In the genomic region with DNA sequence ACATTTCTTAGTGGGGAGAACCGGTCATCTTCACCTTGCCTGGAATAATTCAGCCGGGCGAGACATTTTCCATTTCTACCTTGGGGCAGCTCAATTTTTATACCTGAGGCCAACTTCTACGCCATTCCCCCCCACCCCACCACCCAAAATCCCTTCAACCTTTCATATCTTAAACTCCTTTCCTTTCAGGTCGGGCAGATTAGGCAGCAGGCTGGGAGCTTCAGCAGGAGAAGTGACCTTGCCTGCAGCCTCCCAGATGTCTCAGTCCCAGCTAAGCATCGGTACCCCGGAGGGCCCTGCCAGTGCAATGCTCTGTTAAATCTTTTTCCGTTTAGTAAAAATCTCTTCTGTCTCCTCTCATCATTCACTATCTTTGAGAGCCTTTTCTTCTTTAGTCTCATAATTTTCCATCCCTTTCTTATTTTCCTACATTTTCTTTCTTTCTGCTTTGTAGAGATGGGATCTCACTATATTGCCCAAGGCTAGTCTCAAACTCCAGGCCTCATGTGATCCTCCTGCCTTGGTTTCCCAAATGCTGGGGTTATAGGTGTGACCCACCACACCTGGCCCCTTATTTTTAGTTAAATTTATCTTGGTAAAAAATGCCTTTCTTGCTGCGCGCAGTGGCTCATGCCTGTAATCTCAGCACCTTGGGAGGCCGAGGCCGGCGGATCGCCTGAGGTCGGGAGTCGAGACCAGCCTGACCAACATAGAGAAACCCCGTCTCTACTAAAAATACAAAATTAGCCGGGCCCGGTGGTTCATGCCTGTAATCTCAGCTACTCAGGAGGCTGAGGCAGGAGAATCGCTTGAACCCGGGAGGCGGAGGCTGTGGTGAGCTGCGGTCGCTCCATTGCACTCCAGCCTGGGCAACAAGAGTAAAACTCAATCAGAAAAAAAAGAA, we compare ENCODE assay signal across 9 cellular contexts. TPM values are rescaled to one million over a fixed set of nuclear protein-coding genes. Genes with fewer than 3 reads are reported as not detected.
DNase-seq lines count a peak whose midpoint lies in the region; ATAC-seq and TF ChIP-seq lines count a peak whose summit lies in the region.
"Had no signal": no experiment of that assay in that cellular context is flagged by ENCODE, and none has a peak within 500 bp of the region (broad histone marks: within the 10 kb centered on the region; RNA-seq: fewer than 3 reads in every experiment).

No MANE protein-coding gene starts in this region.

- no peaks in the 10 kb centered on the region for H3K9me3 ChIP-seq in CD4-positive, CD25-positive, alpha-beta regulatory T cell (ENCODE audit: control insufficient read depth in 2 of 2, low read length in 2 of 2)
- no peaks in the 10 kb centered on the region for H3K9me3 ChIP-seq in esophagus squamous epithelium
- no peaks in the 10 kb centered on the region for H3K9me3 ChIP-seq in parathyroid adenoma (ENCODE audit: control insufficient read depth, low read length)

- no peak for TF ChIP-seq POLR2A in esophagus squamous epithelium (IDR thresholded peaks at IDR 0.05)

- H3K27ac ChIP-seq in CD4-positive, CD25-positive, alpha-beta regulatory T cell (ENCODE audit: insufficient read depth, low read length, poor library complexity, severe bottlenecking) = peak overlapping the region; percentile 85
- H3K27ac ChIP-seq in KMS-11 = no peak overlapping the region
- H3K27ac ChIP-seq in esophagus squamous epithelium = peak overlapping the region; percentile 74 to 87 (median 82)
- H3K27ac ChIP-seq in parathyroid adenoma = peak overlapping the region; percentile 73

- TF ChIP-seq CTCF in KMS-11 (conservative IDR thresholded peaks at IDR 0.05; ENCODE audit: low read depth, low read length) (no peak), esophagus squamous epithelium (IDR thresholded peaks at IDR 0.05) (no peak), parathyroid adenoma (IDR thresholded peaks at IDR 0.05) (no peak)

- H3K79me2 ChIP-seq in KMS-11 (ENCODE audit: insufficient read depth, low read depth) (no peaks in the 10 kb centered on the region), parathyroid adenoma (no peaks in the 10 kb centered on the region)

- no peak overlapping the region for H3K4me3 Mint-ChIP-seq in CD4-positive, CD25-positive, alpha-beta regulatory T cell
- H3K4me3 Mint-ChIP-seq in stimulated activated naive B cell treated with anti-CD40 and anti-IgM and Interleukin-4, amounts not matched to agents 10 μg/mL and 1 μg/mL and 100 μg/mL, for 72 hours = no peak overlapping the region
- H3K4me3 Mint-ChIP-seq: stimulated activated naive CD8-positive, alpha-beta T cell treated with anti-CD3 and anti-CD28 coated beads, Interleukin-15, Interleukin-2, amounts not matched to agents 100 ng/mL and 50 ng/mL, for 24 hours had no signal

- H3K4me2 ChIP-seq in KMS-11 (peak overlapping the region; percentile 91; the same call in 1 of the 2 replicates), parathyroid adenoma (ENCODE audit: low read length) (peak overlapping the region; percentile 35)

- H3K27ac Mint-ChIP-seq in CD4-positive, CD25-positive, alpha-beta regulatory T cell = no peak overlapping the region
- H3K27ac Mint-ChIP-seq in stimulated activated naive B cell treated with anti-CD40 and anti-IgM and Interleukin-4, amounts not matched to agents 10 μg/mL and 1 μg/mL and 100 μg/mL, for 72 hours = no peak overlapping the region
- H3K27ac Mint-ChIP-seq: stimulated activated naive CD8-positive, alpha-beta T cell treated with anti-CD3 and anti-CD28 coated beads, Interleukin-15, Interleukin-2, amounts not matched to agents 100 ng/mL and 50 ng/mL, for 24 hours had no signal

- ATAC-seq in CD4-positive, CD25-positive, alpha-beta regulatory T cell (ENCODE audit: low read depth in 2 of 2) = no peak
- ATAC-seq in GM19463 (IDR thresholded peaks at IDR 0.05; ENCODE audit: unreplicated experiment) (no peak), HG02852 (IDR thresholded peaks at IDR 0.05; ENCODE audit: unreplicated experiment) (no peak), GM19328 (IDR thresholded peaks at IDR 0.05; ENCODE audit: unreplicated experiment) (no peak)
- ATAC-seq in stimulated activated naive B cell treated with anti-CD40 and anti-IgM and Interleukin-4, amounts not matched to agents 10 μg/mL and 1 μg/mL and 100 μg/mL, for 72 hours (replicated peaks) = no peak

- DNase-seq in CD4-positive, CD25-positive, alpha-beta regulatory T cell = peak in 1 of 3 donors; percentile 19
- no peak for DNase-seq in esophagus squamous epithelium (lab: John Stamatoyannopoulos, UW)
- no peak for DNase-seq in stimulated activated naive B cell treated with anti-CD40 and anti-IgM and Interleukin-4, amounts not matched to agents 10 μg/mL and 1 μg/mL and 100 μg/mL, for 72 hours

- intact Hi-C loops in esophagus squamous epithelium (cut with DNase I) = loop anchor here (10.0 kb wide), 1 partner anchor 60 kb away; no protein-coding TSS in a partner anchor

- H3K4me1 ChIP-seq in CD4-positive, CD25-positive, alpha-beta regulatory T cell (ENCODE audit: control insufficient read depth, insufficient read depth, low read length, poor library complexity, severe bottlenecking) = peaks cover 51% of the 10 kb centered on the region
- H3K4me1 ChIP-seq in KMS-11 (ENCODE audit: low read depth, poor library complexity, severe bottlenecking) = peaks cover 19% of the 10 kb centered on the region
- H3K4me1 ChIP-seq in esophagus squamous epithelium = peaks cover 0 to 27% (median 3%) of the 10 kb centered on the region in 3 donors
- peaks cover 3% of the 10 kb centered on the region for H3K4me1 ChIP-seq in parathyroid adenoma

- peaks cover 17% of the 10 kb centered on the region for H3K36me3 Mint-ChIP-seq in CD4-positive, CD25-positive, alpha-beta regulatory T cell
- peaks cover 15% of the 10 kb centered on the region in 2 donors for H3K36me3 Mint-ChIP-seq in stimulated activated naive B cell treated with anti-CD40 and anti-IgM and Interleukin-4, amounts not matched to agents 10 μg/mL and 1 μg/mL and 100 μg/mL, for 72 hours

- H3K27me3 ChIP-seq in CD4-positive, CD25-positive, alpha-beta regulatory T cell (ENCODE audit: control insufficient read depth, insufficient read depth, low read length) = no peaks in the 10 kb centered on the region
- H3K27me3 ChIP-seq in KMS-11 (ENCODE audit: insufficient read depth, low read depth) (no peaks in the 10 kb centered on the region), esophagus squamous epithelium (no peaks in the 10 kb centered on the region), parathyroid adenoma (ENCODE audit: control insufficient read depth, insufficient read depth, low read length) (no peaks in the 10 kb centered on the region)

- no peak overlapping the region for H3K9ac ChIP-seq in KMS-11
- H3K9ac ChIP-seq in parathyroid adenoma = no peak overlapping the region

- H3K4me1 Mint-ChIP-seq in CD4-positive, CD25-positive, alpha-beta regulatory T cell = peaks cover 12 to 24% (median 18%) of the 10 kb centered on the region in 4 donors
- peaks cover 11 to 23% of the 10 kb centered on the region in 2 donors for H3K4me1 Mint-ChIP-seq in stimulated activated naive B cell treated with anti-CD40 and anti-IgM and Interleukin-4, amounts not matched to agents 10 μg/mL and 1 μg/mL and 100 μg/mL, for 72 hours

- H3K36me3 ChIP-seq in CD4-positive, CD25-positive, alpha-beta regulatory T cell (ENCODE audit: control insufficient read depth, insufficient read depth, low read length) = peaks cover 43% of the 10 kb centered on the region
- H3K36me3 ChIP-seq in KMS-11 (ENCODE audit: insufficient read depth) (no peaks in the 10 kb centered on the region), esophagus squamous epithelium (peaks cover 0 to 32% (median 3%) of the 10 kb centered on the region in 3 donors), parathyroid adenoma (ENCODE audit: control insufficient read depth, insufficient read depth, low read length) (no peaks in the 10 kb centered on the region)

- peaks cover 0 to 2% (median 0%) of the 10 kb centered on the region in 7 donors for H3K9me3 Mint-ChIP-seq in CD4-positive, CD25-positive, alpha-beta regulatory T cell
- H3K9me3 Mint-ChIP-seq in stimulated activated naive B cell treated with anti-CD40 and anti-IgM and Interleukin-4, amounts not matched to agents 10 μg/mL and 1 μg/mL and 100 μg/mL, for 72 hours = no peaks in the 10 kb centered on the region
- H3K9me3 Mint-ChIP-seq: stimulated activated naive CD8-positive, alpha-beta T cell treated with anti-CD3 and anti-CD28 coated beads, Interleukin-15, Interleukin-2, amounts not matched to agents 100 ng/mL and 50 ng/mL, for 24 hours had no signal

- 55 to 60% methylated on average over 11 to 18 of the region's 24 CpGs for WGBS in esophagus squamous epithelium, 2 donors

- no peaks in the 10 kb centered on the region for H3K27me3 Mint-ChIP-seq in CD4-positive, CD25-positive, alpha-beta regulatory T cell
- H3K27me3 Mint-ChIP-seq in stimulated activated naive B cell treated with anti-CD40 and anti-IgM and Interleukin-4, amounts not matched to agents 10 μg/mL and 1 μg/mL and 100 μg/mL, for 72 hours = no peaks in the 10 kb centered on the region
- H3K27me3 Mint-ChIP-seq: stimulated activated naive CD8-positive, alpha-beta T cell treated with anti-CD3 and anti-CD28 coated beads, Interleukin-15, Interleukin-2, amounts not matched to agents 100 ng/mL and 50 ng/mL, for 24 hours had no signal

- H3K4me3 ChIP-seq in CD4-positive, CD25-positive, alpha-beta regulatory T cell (ENCODE audit: low read depth, low read length) = peak overlapping the region; percentile 100
- H3K4me3 ChIP-seq in KMS-11 (IDR thresholded peaks at IDR 0.05; ENCODE audit: insufficient read depth, low read depth, low read length) (no peak overlapping the region), esophagus squamous epithelium (peak overlapping the region; percentile 24 to 68 (median 49)), parathyroid adenoma (ENCODE audit: low read depth, low read length) (peak overlapping the region; percentile 48)

- H4K20me1 ChIP-seq in KMS-11 (ENCODE audit: insufficient read depth) = no peaks in the 10 kb centered on the region

- H2AFZ ChIP-seq in KMS-11 (ENCODE audit: low read depth) (no peak overlapping the region), parathyroid adenoma (no peak overlapping the region)

RNA-seq across cellular contexts. Expression of gene SLC2A3, which starts 1.2 kb away (rescaled TPM):
- 947 TPM for total RNA-seq in CD4-positive, CD25-positive, alpha-beta regulatory T cell
- 100 to 1,000 TPM in 3 of 4 donors, 10 to 100 TPM in 1; 96.9 to 128 (median 103) TPM for polyA plus RNA-seq in CD4-positive, CD25-positive, alpha-beta regulatory T cell
- 1 to 10 TPM; 3.8 to 9.9 (median 4.4) TPM for total RNA-seq in esophagus squamous epithelium

Comparison
In these comparisons a context has a peak if more than half of its experiments do, and no peak if none do; other contexts are left out.
1. RNA of gene SLC2A3, which starts 1.2 kb away (total RNA-seq): 947 TPM in CD4-positive, CD25-positive, alpha-beta regulatory T cell (single experiment); 3.8 to 9.9 TPM in esophagus squamous epithelium; every median in the first group is over 10 times any median in the second.